ENCODE assay signal across 7 cellular contexts in the genomic region with DNA sequence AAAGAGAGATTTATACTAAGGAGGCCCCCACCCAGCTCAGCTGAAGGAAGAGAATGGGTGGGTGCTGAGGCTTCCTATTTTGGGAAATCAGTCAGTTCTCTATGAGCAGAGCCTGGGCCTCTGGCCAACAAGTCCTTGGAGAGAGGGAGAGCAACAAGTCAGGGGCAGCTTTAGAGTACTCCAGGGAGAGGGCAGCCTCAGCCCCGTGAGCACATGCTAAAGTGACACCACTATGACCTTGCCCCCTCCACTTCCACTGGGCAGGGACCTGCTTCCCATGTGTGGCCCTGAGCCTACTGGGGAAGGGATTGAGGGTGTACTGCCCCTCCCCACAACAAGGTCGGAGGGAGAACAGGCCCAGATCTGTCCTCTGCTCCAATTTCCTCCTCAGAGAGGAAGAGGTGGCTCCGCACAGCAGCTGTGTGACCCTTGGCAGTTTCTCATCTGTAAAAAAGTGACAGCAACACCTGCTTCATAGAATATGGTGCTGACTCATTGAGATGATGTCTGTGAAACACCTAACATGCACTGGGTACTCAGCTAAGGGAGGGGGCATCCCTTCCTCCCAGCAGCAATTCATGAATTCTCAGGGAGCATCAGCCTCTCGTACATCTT.
A peak's percentile ranks its signal among the peaks of the same experiment; 100 is the strongest.
DNase-seq lines count a peak whose midpoint lies in the region; ATAC-seq, FAIRE-seq and TF ChIP-seq lines count a peak whose summit lies in the region.

No MANE protein-coding gene starts in this region.

- H3K27ac ChIP-seq in VCaP: peak overlapping the region; percentile 53; the same call in 1 of the 2 replicates
- peak overlapping the region in 3 of 4 donors; percentile 32 to 86 (median 81) for H3K27ac ChIP-seq in pancreas
- no peak overlapping the region for H3K27ac ChIP-seq in neural progenitor cell

- H3K4me2 ChIP-seq in neural progenitor cell: no peak overlapping the region

- H3K9me3 Mint-ChIP-seq in neural progenitor cell: no peaks in the 10 kb centered on the region

- no peak overlapping the region for H2AFZ ChIP-seq in neural progenitor cell (replicated peaks)

- H3K9ac ChIP-seq in neural progenitor cell: no peak overlapping the region

- no peak overlapping the region for H3K4me3 ChIP-seq in pancreas
- no peak overlapping the region for H3K4me3 ChIP-seq in neural progenitor cell

- H3K4me1 ChIP-seq in pancreas (peaks cover 81 to 87% (median 82%) of the 10 kb centered on the region in 3 donors), neural progenitor cell (peaks cover 53% of the 10 kb centered on the region)

- H3K36me3 Mint-ChIP-seq in neural progenitor cell: no peaks in the 10 kb centered on the region

- H3K36me3 ChIP-seq in pancreas: no peaks in the 10 kb centered on the region
- no peaks in the 10 kb centered on the region for H3K36me3 ChIP-seq in neural progenitor cell

- TF ChIP-seq CTCF in VCaP (conservative IDR thresholded peaks at IDR 0.05) (no peak), pancreas (IDR thresholded peaks at IDR 0.05) (no peak), neural progenitor cell (IDR thresholded peaks at IDR 0.05) (no peak)

- H3K27me3 ChIP-seq in pancreas: no peaks in the 10 kb centered on the region
- no peaks in the 10 kb centered on the region for H3K27me3 ChIP-seq in neural progenitor cell

- intact Hi-C loops in pancreas (cut with DNase I): no loop called here

- ATAC-seq in GM19023 (IDR thresholded peaks at IDR 0.05; ENCODE audit: unreplicated experiment) (peak; percentile 67), HG03064 (IDR thresholded peaks at IDR 0.05; ENCODE audit: low read depth, unreplicated experiment) (peak; percentile 77), pancreas (peak; percentile 33 to 49 (median 40))

- peaks cover 61% of the 10 kb centered on the region for H3K4me1 Mint-ChIP-seq in neural progenitor cell

- no peak overlapping the region for H3K4me3 Mint-ChIP-seq in neural progenitor cell

- DNase-seq in pancreas (peak in 4 of 6 donors; percentile 55 to 73 (median 66)), neural progenitor cell (ENCODE audit: low spot score) (no peak), SW 1271 (lab: John Stamatoyannopoulos, UW) (no peak)
- DNase-seq in activated CD4-positive, CD25-positive, alpha-beta regulatory T cell (lab: John Stamatoyannopoulos, UW): no peak

- peaks cover 13% of the 10 kb centered on the region for H3F3A ChIP-seq in neural progenitor cell (ENCODE audit: low read depth)

- no peaks in the 10 kb centered on the region for H3K9me3 ChIP-seq in pancreas
- no peaks in the 10 kb centered on the region for H3K9me3 ChIP-seq in neural progenitor cell (ENCODE audit: low read depth)

- no peak overlapping the region for H3K27ac Mint-ChIP-seq in neural progenitor cell

- no peaks in the 10 kb centered on the region for H4K20me1 ChIP-seq in neural progenitor cell (ENCODE audit: low read depth)

- no peak for FAIRE-seq in pancreas (lab: Jason Lieb, UNC)

- 30 to 33% methylated on average over 4 of the region's 4 CpGs for WGBS in pancreas, 2 donors

- peaks cover 2% of the 10 kb centered on the region for H3K27me3 Mint-ChIP-seq in neural progenitor cell (ENCODE audit: insufficient read depth, low read depth)

- no peaks in the 10 kb centered on the region for H3K79me2 ChIP-seq in neural progenitor cell (ENCODE audit: low read depth)

Comparison
In these comparisons a context has a peak if more than half of its experiments do, and no peak if none do; other contexts are left out.
1. DNase-seq: peak in pancreas (4 of 6); none in neural progenitor cell (single experiment), activated CD4-positive, CD25-positive, alpha-beta regulatory T cell (0 of 4) and SW 1271 (0 of 2).
2. Peak in every context shown above with its lines, with median percentiles within 50 percentile points of each other: ATAC-seq.